Comparison of ENCODE assay signal across 17 cellular contexts in the genomic region with DNA sequence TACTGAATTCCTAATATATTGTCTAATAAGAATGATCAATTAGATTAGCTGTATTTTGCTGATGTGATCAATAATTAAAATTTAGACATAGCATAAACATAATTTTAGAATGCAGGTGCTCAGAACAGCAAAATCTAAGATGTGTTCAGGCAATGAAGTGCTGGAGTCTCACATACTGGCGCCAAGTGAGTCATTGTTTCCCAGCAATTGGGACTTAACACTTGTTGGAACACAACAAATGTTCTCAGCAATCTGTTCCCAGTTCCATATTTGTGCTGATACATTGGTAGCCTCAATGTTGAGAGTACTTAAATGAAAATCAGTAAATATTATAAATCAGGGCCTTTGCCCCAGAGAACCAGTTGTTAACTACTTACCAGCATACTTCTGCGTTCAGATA.
"Had no signal": no experiment of that assay in that cellular context is flagged by ENCODE, and none has a peak within 500 bp of the region (broad histone marks: within the 10 kb centered on the region; RNA-seq: fewer than 3 reads in every experiment).

No MANE protein-coding gene starts in this region.

- H3K27me3 Mint-ChIP-seq: naive thymus-derived CD8-positive, alpha-beta T cell; stimulated activated memory B cell treated with anti-CD40 and anti-IgM and Interleukin-4, amounts not matched to agents 10 μg/mL and 1 μg/mL and 100 μg/mL, for 72 hours had no signal

- H3K27ac ChIP-seq: adrenal gland, dorsolateral prefrontal cortex, neutrophil, right atrium auricular region, upper lobe of left lung had no signal

- DNase-seq: activated CD4-positive, alpha-beta T cell treated with anti-CD3 and anti-CD28 coated beads, Interleukin-2, amount 50 U/mL, for 4 hours; activated CD4-positive, CD25-positive, alpha-beta regulatory T cell treated with anti-CD3 and anti-CD28 coated beads, Interleukin-2, amount 50 U/mL, for 72 hours; activated naive CD4-positive, alpha-beta T cell treated with anti-CD3 and anti-CD28 coated beads, Interleukin-2, amount 50 U/mL, for 16 hours; activated T-cell treated with anti-CD3 and anti-CD28 coated beads, Interleukin-2, amount 50 U/mL, for 1 hour; adrenal gland; dorsolateral prefrontal cortex; hypothalamus; left cardiac atrium; naive thymus-derived CD8-positive, alpha-beta T cell; T-helper 9 cell; upper lobe of left lung had no signal

- H3K4me3 Mint-ChIP-seq: naive thymus-derived CD8-positive, alpha-beta T cell; stimulated activated memory B cell treated with anti-CD40 and anti-IgM and Interleukin-4, amounts not matched to agents 10 μg/mL and 1 μg/mL and 100 μg/mL, for 72 hours had no signal

- ATAC-seq: left cardiac atrium; naive thymus-derived CD8-positive, alpha-beta T cell; stimulated activated memory B cell treated with anti-CD40 and anti-IgM and Interleukin-4, amounts not matched to agents 10 μg/mL and 1 μg/mL and 100 μg/mL, for 72 hours had no signal

- H3K4me3 ChIP-seq: adrenal gland, dorsolateral prefrontal cortex, lung, right atrium auricular region, smooth muscle cell, upper lobe of left lung had no signal

- H3K27me3 ChIP-seq: adrenal gland, dorsolateral prefrontal cortex, neutrophil, right atrium auricular region, upper lobe of left lung had no signal

- H3K4me2 ChIP-seq: smooth muscle cell had no signal

- H3K27ac Mint-ChIP-seq: naive thymus-derived CD8-positive, alpha-beta T cell; stimulated activated memory B cell treated with anti-CD40 and anti-IgM and Interleukin-4, amounts not matched to agents 10 μg/mL and 1 μg/mL and 100 μg/mL, for 72 hours had no signal

- H3K36me3 Mint-ChIP-seq: naive thymus-derived CD8-positive, alpha-beta T cell; stimulated activated memory B cell treated with anti-CD40 and anti-IgM and Interleukin-4, amounts not matched to agents 10 μg/mL and 1 μg/mL and 100 μg/mL, for 72 hours had no signal

- FAIRE-seq: endometrium had no signal

- H3K4me1 ChIP-seq: adrenal gland, right atrium auricular region, upper lobe of left lung had no signal

- H3K9me3 ChIP-seq: neutrophil, right atrium auricular region, upper lobe of left lung had no signal

- H3K4me1 Mint-ChIP-seq: stimulated activated memory B cell treated with anti-CD40 and anti-IgM and Interleukin-4, amounts not matched to agents 10 μg/mL and 1 μg/mL and 100 μg/mL, for 72 hours had no signal

- H3K36me3 ChIP-seq: adrenal gland, neutrophil, right atrium auricular region, upper lobe of left lung had no signal
